1 cellular context compared by ENCODE assay signal in genomic region chr16:59296002-59296401, GRCh38.
TF ChIP-seq lines count a peak whose summit lies in the region.

No MANE protein-coding gene starts in this region.

TF ChIP-seq in IMR-90, 13 proteins besides CTCF, POLR2A, EP300 and RAD21:
- TF ChIP-seq MAZ (IDR thresholded peaks at IDR 0.05; ENCODE audit: borderline replicate concordance, low read depth, low read length): no peak
- no peak for TF ChIP-seq MXI1 (IDR thresholded peaks at IDR 0.05; ENCODE audit: borderline replicate concordance, low read depth, low read length)
- no peak for TF ChIP-seq CEBPB (IDR thresholded peaks at IDR 0.05; ENCODE audit: low read depth, low read length)
- no peak for TF ChIP-seq NFE2L2 (IDR thresholded peaks at IDR 0.05; ENCODE audit: low read depth, low read length)
- TF ChIP-seq BHLHE40 (IDR thresholded peaks at IDR 0.05; ENCODE audit: low read depth, low read length): no peak
- TF ChIP-seq RFX5 (IDR thresholded peaks at IDR 0.05; ENCODE audit: low read depth, low read length): no peak
- no peak for TF ChIP-seq SMC3 (IDR thresholded peaks at IDR 0.05; ENCODE audit: low read depth, low read length)
- TF ChIP-seq USF2 (IDR thresholded peaks at IDR 0.05; ENCODE audit: low read depth, low read length): no peak
- TF ChIP-seq FOS (IDR thresholded peaks at IDR 0.05; ENCODE audit: low read depth, low read length): no peak
- TF ChIP-seq ELK1 (IDR thresholded peaks at IDR 0.05; ENCODE audit: borderline replicate concordance, low read depth, low read length): no peak
- TF ChIP-seq CHD1 (IDR thresholded peaks at IDR 0.05; ENCODE audit: low read depth, low read length): no peak
- TF ChIP-seq MAFK (IDR thresholded peaks at IDR 0.05; ENCODE audit: low read depth, low read length): no peak
